Comparison of ENCODE assay signal across 26 cellular contexts in the genomic region with DNA sequence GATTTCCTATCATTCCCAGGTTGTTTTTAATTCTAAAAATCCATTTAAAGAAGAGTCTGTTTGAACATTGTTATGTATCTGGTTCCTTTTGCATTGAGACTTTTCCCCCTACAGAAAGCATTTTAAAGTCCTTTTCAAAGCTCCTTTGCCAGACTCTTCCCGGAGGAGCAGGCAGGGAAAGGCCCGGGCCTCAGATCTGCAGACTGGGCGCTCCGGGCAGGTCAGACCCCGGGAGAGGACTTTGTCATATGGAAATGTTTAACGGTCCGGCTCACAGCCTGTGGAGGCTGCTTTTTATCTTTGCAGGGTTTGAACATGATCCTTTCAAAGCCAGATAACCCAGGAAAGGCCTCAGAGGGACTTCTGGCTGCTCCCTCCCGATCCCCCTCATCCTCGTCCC.
DNase-seq lines count a peak whose midpoint lies in the region; ATAC-seq and TF ChIP-seq lines count a peak whose summit lies in the region.
"Had no signal": no experiment of that assay in that cellular context is flagged by ENCODE, and none has a peak within 500 bp of the region (broad histone marks: within the 10 kb centered on the region; RNA-seq: fewer than 3 reads in every experiment).

No MANE protein-coding gene starts in this region.

- H3K9me3 Mint-ChIP-seq in neural crest cell: peaks cover 5% of the 10 kb centered on the region

- no peaks in the 10 kb centered on the region for H3K9me3 ChIP-seq in HUES48 (ENCODE audit: control insufficient read depth, insufficient read depth, low read length)
- H3K9me3 ChIP-seq in hepatocyte (ENCODE audit: low read depth): no peaks in the 10 kb centered on the region
- no peaks in the 10 kb centered on the region; the same call in none of the 2 replicates for H3K9me3 ChIP-seq in Karpas-422 (ENCODE audit: low read length)
- H3K9me3 ChIP-seq: A549 had no signal

- H3K27me3 ChIP-seq in HUES48 (ENCODE audit: control insufficient read depth, insufficient read depth, low read length) (no peaks in the 10 kb centered on the region), hepatocyte (peaks cover 15% of the 10 kb centered on the region), Karpas-422 (ENCODE audit: low read length) (no peaks in the 10 kb centered on the region)
- H3K27me3 ChIP-seq: BLaER1 treated with 17β-estradiol and CSF1 and Interleukin-3, amounts not matched to agents 10 nM and 100 nM; SJSA1 had no signal

- H3K4me1 Mint-ChIP-seq in neural crest cell: peaks cover 8% of the 10 kb centered on the region
- H3K4me1 Mint-ChIP-seq: CD4-positive, alpha-beta memory T cell had no signal

- peak overlapping the region; percentile 28 for H2AFZ ChIP-seq in hepatocyte
- H2AFZ ChIP-seq in Karpas-422 (ENCODE audit: low read length): no peak overlapping the region
- H2AFZ ChIP-seq: PC-9 had no signal

- no peak for ATAC-seq in stimulated activated naive CD8-positive, alpha-beta T cell treated with anti-CD3 and anti-CD28 coated beads, Interleukin-15, Interleukin-2, amounts not matched to agents 100 U/mL and 50 U/mL, for 24 hours
- ATAC-seq: A549, GM12878, HCT116, HepG2 had no signal

- no peak overlapping the region for H3K4me3 Mint-ChIP-seq in neural crest cell
- H3K4me3 Mint-ChIP-seq: CD4-positive, alpha-beta memory T cell had no signal

- DNase-seq in hepatocyte (ENCODE audit: low spot score): no peak
- DNase-seq in neural crest cell (ENCODE audit: low read depth, low spot score): no peak
- DNase-seq in Karpas-422: no peak
- DNase-seq in stimulated activated naive CD8-positive, alpha-beta T cell treated with anti-CD3 and anti-CD28 coated beads, Interleukin-15, Interleukin-2, amounts not matched to agents 100 U/mL and 50 U/mL, for 24 hours: no peak
- DNase-seq in activated gamma-delta T cell (lab: John Stamatoyannopoulos, UW): no peak
- no peak for DNase-seq in occipital lobe (lab: John Stamatoyannopoulos, UW)
- DNase-seq: AML-193; CD4-positive, alpha-beta memory T cell; COR-L47; DMS53; Kasumi-1; NCI-H1092 treated with DMSO at 0.1 percent for 48 hours; NCI-H1436; NCI-H187; NCI-H2081 treated with DMSO at 0.1 percent for 48 hours; NCI-H446 treated with DMSO at 0.1 percent for 48 hours; PC-9; Right ventricle myocardium superior had no signal

- H3K36me3 ChIP-seq in HUES48 (ENCODE audit: control insufficient read depth, insufficient read depth, low read length): no peaks in the 10 kb centered on the region
- H3K36me3 ChIP-seq in hepatocyte (replicated peaks; ENCODE audit: insufficient read depth, low read depth): no peaks in the 10 kb centered on the region
- H3K36me3 ChIP-seq in Karpas-422 (ENCODE audit: insufficient read depth, low read length): no peaks in the 10 kb centered on the region
- H3K36me3 ChIP-seq: SJSA1 had no signal

- TF ChIP-seq CTCF in hepatocyte (IDR thresholded peaks at IDR 0.05; ENCODE audit: poor library complexity) (no peak), neural crest cell (conservative IDR thresholded peaks at IDR 0.05) (no peak)

- 20% methylated on average over 9 of the region's 9 CpGs for WGBS in hepatocyte (ENCODE audit: low lambda C conversion rate, missing lambda C conversion rate)

- no peak overlapping the region for H3K4me3 ChIP-seq in HUES48 (ENCODE audit: low read depth, low read length)
- H3K4me3 ChIP-seq in hepatocyte: no peak overlapping the region
- no peak overlapping the region for H3K4me3 ChIP-seq in Karpas-422 (ENCODE audit: low read length)
- H3K4me3 ChIP-seq: A549; BLaER1 treated with 17β-estradiol and CSF1 and Interleukin-3, amounts not matched to agents 10 nM and 100 nM; GM12878; PC-9; SJSA1 had no signal

- H3K36me3 Mint-ChIP-seq in neural crest cell (ENCODE audit: low read depth): peaks cover 3% of the 10 kb centered on the region
- H3K36me3 Mint-ChIP-seq: CD4-positive, alpha-beta memory T cell had no signal

- no peaks in the 10 kb centered on the region for H3K9me2 ChIP-seq in hepatocyte (replicated peaks; ENCODE audit: insufficient read depth)
- no peaks in the 10 kb centered on the region for H3K9me2 ChIP-seq in Karpas-422 (replicated peaks; ENCODE audit: insufficient read depth, low read length)

- H3K27ac ChIP-seq in HUES48 (ENCODE audit: low read depth, low read length) (peak overlapping the region; percentile 5), hepatocyte (no peak overlapping the region), Karpas-422 (ENCODE audit: low read length) (no peak overlapping the region)
- H3K27ac ChIP-seq: A549, HL-60, PC-9, SJSA1 had no signal

- H3K4me2 ChIP-seq in hepatocyte (peak overlapping the region; percentile 18), Karpas-422 (ENCODE audit: low read depth, low read length, poor library complexity, severe bottlenecking) (no peak overlapping the region)
- H3K4me2 ChIP-seq: A549, PC-9 had no signal

- H4K20me1 ChIP-seq in hepatocyte (ENCODE audit: insufficient read depth, poor library complexity, severe bottlenecking) (no peaks in the 10 kb centered on the region), Karpas-422 (ENCODE audit: insufficient read depth, low read depth, low read length) (no peaks in the 10 kb centered on the region)
- H4K20me1 ChIP-seq: BLaER1 treated with 17β-estradiol and CSF1 and Interleukin-3, amounts not matched to agents 10 nM and 100 nM had no signal

- peaks cover 2% of the 10 kb centered on the region for H3K27me3 Mint-ChIP-seq in neural crest cell (ENCODE audit: low read depth)
- H3K27me3 Mint-ChIP-seq: CD4-positive, alpha-beta memory T cell had no signal

- H3K79me2 ChIP-seq in hepatocyte (no peaks in the 10 kb centered on the region), Karpas-422 (ENCODE audit: low read length) (no peaks in the 10 kb centered on the region)

- no peak overlapping the region for H3K9ac ChIP-seq in HUES48 (ENCODE audit: low read depth, low read length)
- H3K9ac ChIP-seq in Karpas-422 (ENCODE audit: low read length): no peak overlapping the region
- H3K9ac ChIP-seq: BLaER1 treated with 17β-estradiol and CSF1 and Interleukin-3, amounts not matched to agents 10 nM and 100 nM had no signal

- H3K4me1 ChIP-seq in HUES48 (ENCODE audit: control insufficient read depth, insufficient read depth, low read length): peaks cover 6% of the 10 kb centered on the region; the same call in 1 of the 2 replicates
- H3K4me1 ChIP-seq in hepatocyte (ENCODE audit: insufficient read depth): no peaks in the 10 kb centered on the region
- H3K4me1 ChIP-seq in Karpas-422 (ENCODE audit: low read length): no peaks in the 10 kb centered on the region
- H3K4me1 ChIP-seq: A549, SJSA1 had no signal

- peak overlapping the region; percentile 86 for H3K27ac Mint-ChIP-seq in neural crest cell (ENCODE audit: unreplicated experiment)
- H3K27ac Mint-ChIP-seq: CD4-positive, alpha-beta memory T cell had no signal
